In genomic region chr20:32518593-32519366, GRCh38 we compare ENCODE assay signal across 24 cellular contexts.
DNase-seq lines count a peak whose midpoint lies in the region; ATAC-seq, FAIRE-seq and TF ChIP-seq lines count a peak whose summit lies in the region.
"Had no signal": no experiment of that assay in that cellular context is flagged by ENCODE, and none has a peak within 500 bp of the region (broad histone marks: within the 10 kb centered on the region; RNA-seq: fewer than 3 reads in every experiment).

No MANE protein-coding gene starts in this region.

- TF ChIP-seq RAD21 in HepG2 (CRISPR knock-in tag; IDR thresholded peaks at IDR 0.05) = no peak

- CTCF ChIA-PET in HepG2 (lab: Yijun Ruan, JAX; ENCODE audit: low intra/inter-chr PET ratio, low total read pairs) = no interaction called here

- H2AFZ ChIP-seq in HepG2 (ENCODE audit: low read length) = no peak overlapping the region
- H2AFZ ChIP-seq: parathyroid adenoma had no signal

- H3K4me1 Mint-ChIP-seq in chondrocyte (ENCODE audit: low read depth) = peaks cover 22% of the 10 kb centered on the region

- no peak overlapping the region for H3K9ac ChIP-seq in HepG2 (ENCODE audit: insufficient read depth, low read depth, low read length)
- H3K9ac ChIP-seq: parathyroid adenoma had no signal

- H3K27ac Mint-ChIP-seq in chondrocyte (ENCODE audit: unreplicated experiment) = no peak overlapping the region
- H3K27ac Mint-ChIP-seq: IgD-negative memory B cell had no signal

- H3K36me3 ChIP-seq in HepG2 (replicated peaks in 1 of 2; ENCODE audit: control insufficient read depth in 1 of 2, insufficient read depth in 2 of 2, low read length in 2 of 2) (peaks cover 9 to 10% of the 10 kb centered on the region in 2 experiments; a peak in 3 of 5 replicates), right lobe of liver (no peaks in the 10 kb centered on the region), lower lobe of right lung (no peaks in the 10 kb centered on the region), aorta (ENCODE audit: control insufficient read depth in 1 of 2, insufficient read depth in 2 of 2, low read length in 1 of 2) (no peaks in the 10 kb centered on the region), ascending aorta (no peaks in the 10 kb centered on the region)
- H3K36me3 ChIP-seq: suprapubic skin had no signal

- no peak for TF ChIP-seq POLR2A in HepG2 (IDR thresholded peaks at IDR 0.05; ENCODE audit: insufficient read depth in 1 of 2, low read depth in 2 of 2, low read length in 2 of 2)
- no peak for TF ChIP-seq POLR2A in right lobe of liver (IDR thresholded peaks at IDR 0.05)

- H3K9me3 ChIP-seq in HepG2 (ENCODE audit: low read length) (no peaks in the 10 kb centered on the region), right lobe of liver (no peaks in the 10 kb centered on the region), lower lobe of right lung (no peaks in the 10 kb centered on the region), aorta (ENCODE audit: control insufficient read depth, low read length) (no peaks in the 10 kb centered on the region), ascending aorta (no peaks in the 10 kb centered on the region)
- H3K9me3 ChIP-seq: suprapubic skin had no signal

- in situ Hi-C loops in HepG2 (cut with HindIII; ENCODE audit: extremely low pct_ligation_motif_present, low pct_unique_long_range_greater_than_20kb) = loop anchor here (5.0 to 25.0 kb wide), 2 partner anchors 134 to 244 kb away; partner anchors contain the start of gene DNMT3B

- no peak overlapping the region for H3K4me3 Mint-ChIP-seq in chondrocyte (ENCODE audit: unreplicated experiment)

- FAIRE-seq in HepG2 (lab: Jason Lieb, UNC) = no peak
- FAIRE-seq: GM19239, H54, small intestine had no signal

- peaks cover 27% of the 10 kb centered on the region for H3K4me1 ChIP-seq in HepG2 (ENCODE audit: insufficient read depth, low read length)
- H3K4me1 ChIP-seq in right lobe of liver = peaks cover 0 to 24% (median 0%) of the 10 kb centered on the region in 4 donors
- H3K4me1 ChIP-seq in lower lobe of right lung = peaks cover 23% of the 10 kb centered on the region
- H3K4me1 ChIP-seq in aorta (ENCODE audit: control insufficient read depth in 1 of 2, insufficient read depth in 2 of 2, low read length in 2 of 2) = no peaks in the 10 kb centered on the region
- H3K4me1 ChIP-seq in ascending aorta = no peaks in the 10 kb centered on the region

- WGBS in HepG2 (ENCODE audit: low lambda C conversion rate) = 90% methylated on average over 14 of the region's 14 CpGs
- WGBS in right lobe of liver (ENCODE audit: insufficient coverage, low coverage, low lambda C conversion rate, missing lambda C conversion rate) = 55% methylated on average over 5 of the region's 14 CpGs
- WGBS in aorta, 2 donors = 81 to 85% methylated on average over 14 of the region's 14 CpGs

- no peak overlapping the region for H3K27ac ChIP-seq in HepG2 (ENCODE audit: extremely low read length, insufficient read depth, low read length)
- no peak overlapping the region for H3K27ac ChIP-seq in right lobe of liver
- H3K27ac ChIP-seq in lower lobe of right lung = peak overlapping the region; percentile 72
- no peak overlapping the region for H3K27ac ChIP-seq in aorta (ENCODE audit: low read depth in 1 of 2, low read length in 2 of 2)
- H3K27ac ChIP-seq in ascending aorta = no peak overlapping the region
- H3K27ac ChIP-seq: suprapubic skin had no signal

- no peak for DNase-seq in HepG2 (ENCODE audit: low spot score)
- no peak for DNase-seq in right lobe of liver
- DNase-seq in chondrocyte (ENCODE audit: low spot score) = peak; percentile 64
- peak; percentile 30 for DNase-seq in lower lobe of right lung
- peak in 1 of 2 donors; percentile 18 for DNase-seq in aorta
- no peak for DNase-seq in activated CD8-positive, alpha-beta memory T cell treated with anti-CD3 and anti-CD28 coated beads, Interleukin-2, amount 50 U/mL, for 48 hours
- no peak for DNase-seq in NCI-H1930 (lab: John Stamatoyannopoulos, UW)
- no peak for DNase-seq in ascending aorta (ENCODE audit: low spot score in 2 of 2)
- DNase-seq: activated CD4-positive, alpha-beta T cell treated with anti-CD3 and anti-CD28 coated beads for 1 hour; activated effector memory CD4-positive, alpha-beta T cell treated with anti-CD3 and anti-CD28 coated beads, Interleukin-2, amount 50 U/mL, for 16 hours; AML-193; amniotic stem cell; foreskin fibroblast; GDM1; NCI-H2029; NCI-H526; small intestine; stimulated activated CD8-positive, alpha-beta memory T cell treated with anti-CD3 and anti-CD28 coated beads, Interleukin-4, amount 100 ng/mL, for 48 hours; T1000 had no signal

- POLR2A ChIA-PET in HepG2 (lab: Yijun Ruan, JAX) = no interaction called here

- H3K9me3 Mint-ChIP-seq in chondrocyte (ENCODE audit: low read depth) = no peaks in the 10 kb centered on the region
- H3K9me3 Mint-ChIP-seq: IgD-negative memory B cell had no signal

- peaks cover 17% of the 10 kb centered on the region for H3K36me3 Mint-ChIP-seq in chondrocyte (ENCODE audit: low read depth)

- H3K4me3 ChIP-seq in HepG2 (replicated peaks in 1 of 3; ENCODE audit: insufficient read depth in 1 of 3, low read depth in 2 of 3, low read length in 3 of 3) = no peak overlapping the region
- no peak overlapping the region for H3K4me3 ChIP-seq in right lobe of liver
- no peak overlapping the region for H3K4me3 ChIP-seq in lower lobe of right lung
- H3K4me3 ChIP-seq in aorta (ENCODE audit: low read length in 2 of 2) = no peak overlapping the region
- no peak overlapping the region for H3K4me3 ChIP-seq in ascending aorta
- H3K4me3 ChIP-seq: suprapubic skin had no signal

- no peaks in the 10 kb centered on the region for H3K27me3 Mint-ChIP-seq in chondrocyte (ENCODE audit: low read depth)
- H3K27me3 Mint-ChIP-seq: IgD-negative memory B cell had no signal

- intact Hi-C loops in HepG2 (cut with micrococcal nuclease; ENCODE audit: unreplicated experiment) = no loop called here
- intact Hi-C loops in right lobe of liver (cut with DNase I) = loop anchor here in 1 of 2 donors (5.0 kb wide), 1 partner anchor 134 kb away; no protein-coding TSS in a partner anchor
- intact Hi-C loops in lower lobe of right lung (cut with DNase I) = no loop called here
- intact Hi-C loops in aorta (cut with DNase I) = no loop called here
- intact Hi-C loops in ascending aorta (cut with DNase I) = no loop called here

- H4K20me1 ChIP-seq in HepG2 (ENCODE audit: insufficient read depth, low read length) = no peaks in the 10 kb centered on the region

- no peak overlapping the region for H3K4me2 ChIP-seq in HepG2 (ENCODE audit: low read depth, low read length)

- no peaks in the 10 kb centered on the region for H3K79me2 ChIP-seq in HepG2 (ENCODE audit: insufficient read depth, low read length)

- TF ChIP-seq EP300 in HepG2 (IDR thresholded peaks at IDR 0.05; ENCODE audit: low read depth in 2 of 2, low read length in 2 of 2) = no peak
- TF ChIP-seq EP300 in HepG2 (CRISPR knock-in tag; IDR thresholded peaks at IDR 0.05; ENCODE audit: borderline replicate concordance) = no peak

- ATAC-seq in HepG2 = no peak
- ATAC-seq in right lobe of liver = no peak
- ATAC-seq in lower lobe of right lung = no peak
- peak; percentile 6 for ATAC-seq in aorta (ENCODE audit: low FRiP score)

- TF ChIP-seq CTCF in HepG2 (CRISPR knock-in tag; IDR thresholded peaks at IDR 0.05) (no peak), right lobe of liver (IDR thresholded peaks at IDR 0.05) (no peak), chondrocyte (IDR thresholded peaks at IDR 0.05) (no peak), lower lobe of right lung (IDR thresholded peaks at IDR 0.05) (no peak), ascending aorta (IDR thresholded peaks at IDR 0.05) (no peak)

- BruUV-seq in HepG2 (replicated peaks; lab: Mats Ljungman, UMichigan) = no TSS peak

- no peaks in the 10 kb centered on the region for H3K27me3 ChIP-seq in HepG2 (ENCODE audit: control insufficient read depth in 1 of 2, insufficient read depth in 2 of 2, low read length in 2 of 2)
- H3K27me3 ChIP-seq in right lobe of liver = no peaks in the 10 kb centered on the region
- no peaks in the 10 kb centered on the region for H3K27me3 ChIP-seq in lower lobe of right lung (ENCODE audit: low read depth)
- no peaks in the 10 kb centered on the region for H3K27me3 ChIP-seq in aorta (ENCODE audit: control insufficient read depth in 1 of 2, insufficient read depth in 2 of 2, low read length in 1 of 2)
- no peaks in the 10 kb centered on the region for H3K27me3 ChIP-seq in ascending aorta
- H3K27me3 ChIP-seq: suprapubic skin had no signal

TF ChIP-seq in HepG2, 621 proteins besides CTCF, POLR2A, EP300 and RAD21:
- TF ChIP-seq ZNF629 (CRISPR knock-in tag; conservative IDR thresholded peaks at IDR 0.05) (peak; percentile 90), ZMYM3 (CRISPR knock-in tag; IDR thresholded peaks at IDR 0.05) (0 out of 2 replicates have a peak, but pooled peaks have one; percentile 41), ZFP37 (CRISPR knock-in tag; IDR thresholded peaks at IDR 0.05; ENCODE audit: borderline replicate concordance) (no peak), RFX1 (IDR thresholded peaks at IDR 0.05) (peak; percentile 44)
TF ChIP-seq in HepG2: peak in this region for 3.

Comparison
In these comparisons a context has a peak if more than half of its experiments do, and no peak if none do; other contexts are left out.
1. DNase-seq: peak in chondrocyte (single experiment) and lower lobe of right lung (single experiment); none in HepG2 (single experiment), right lobe of liver (0 of 3), activated CD8-positive, alpha-beta memory T cell treated with anti-CD3 and anti-CD28 coated beads, Interleukin-2, amount 50 U/mL, for 48 hours (single experiment), NCI-H1930 (0 of 2) and ascending aorta (0 of 2).